8 cellular contexts compared by ENCODE assay signal in genomic region chr5:149452007-149452664, GRCh38.
DNase-seq lines count a peak whose midpoint lies in the region; ATAC-seq, FAIRE-seq and TF ChIP-seq lines count a peak whose summit lies in the region.

No MANE protein-coding gene starts in this region.

- FAIRE-seq in GM12892 (lab: Jason Lieb, UNC): no peak

- H3K9me3 ChIP-seq in HUES6 (ENCODE audit: control insufficient read depth, insufficient read depth, low read depth, low read length) (no peaks in the 10 kb centered on the region), body of pancreas (no peaks in the 10 kb centered on the region), stomach smooth muscle (ENCODE audit: control insufficient read depth in 2 of 2, low read length in 2 of 2) (no peaks in the 10 kb centered on the region)

- H3K27me3 ChIP-seq in HUES6 (ENCODE audit: control insufficient read depth, insufficient read depth, low read length) (no peaks in the 10 kb centered on the region), body of pancreas (no peaks in the 10 kb centered on the region), stomach smooth muscle (ENCODE audit: control insufficient read depth in 1 of 2, insufficient read depth in 2 of 2, low read length in 2 of 2) (no peaks in the 10 kb centered on the region)

- H3K36me3 ChIP-seq in HUES6 (ENCODE audit: control insufficient read depth, insufficient read depth, low read length) (no peaks in the 10 kb centered on the region), body of pancreas (replicated peaks in 1 of 2; ENCODE audit: insufficient read depth in 1 of 2, low read depth in 2 of 2) (no peaks in the 10 kb centered on the region), stomach smooth muscle (ENCODE audit: control insufficient read depth in 2 of 2, insufficient read depth in 2 of 2, low read length in 2 of 2) (no peaks in the 10 kb centered on the region)

- DNase-seq in body of pancreas (peak; percentile 46 to 72 (median 60)), kidney tubule cell (ENCODE audit: low spot score) (peak; percentile 96), GM12892 (ENCODE audit: insufficient read length) (no peak), NCI-H748 treated with DMSO at 0.1 percent for 48 hours (lab: John Stamatoyannopoulos, UW) (no peak), NCI-H146 treated with DMSO at 0.1 percent for 48 hours (lab: John Stamatoyannopoulos, UW; ENCODE audit: unreplicated experiment) (no peak)

- H3K4me1 ChIP-seq in HUES6 (ENCODE audit: control insufficient read depth, insufficient read depth, low read length) (peaks cover 36% of the 10 kb centered on the region), body of pancreas (peaks cover 40% of the 10 kb centered on the region), stomach smooth muscle (ENCODE audit: control insufficient read depth, insufficient read depth, low read length) (peaks cover 72% of the 10 kb centered on the region)

- H3K4me3 ChIP-seq in HUES6 (ENCODE audit: low read depth, low read length) (no peak overlapping the region), body of pancreas (no peak overlapping the region), stomach smooth muscle (ENCODE audit: low read length in 2 of 2) (no peak overlapping the region)

- intact Hi-C loops in body of pancreas (cut with DNase I): no loop called here

- 34 to 51% methylated on average over 10 to 11 of the region's 11 CpGs for WGBS in body of pancreas, 2 donors

- TF ChIP-seq POLR2A in body of pancreas (IDR thresholded peaks at IDR 0.05) (peak in 2 of 3 donors; percentile 20 to 41), GM12892 (IDR thresholded peaks at IDR 0.05; ENCODE audit: low read depth, low read length) (no peak)

- H3K27ac ChIP-seq in HUES6 (ENCODE audit: low read depth, low read length): peak overlapping the region; percentile 47; the same call in 1 of the 2 replicates
- H3K27ac ChIP-seq in body of pancreas: peak overlapping the region in 3 of 4 donors; percentile 65 to 70 (median 67)
- peak overlapping the region; percentile 94 for H3K27ac ChIP-seq in stomach smooth muscle (ENCODE audit: low read length)

- ATAC-seq in body of pancreas: peak; percentile 70
- no peak for ATAC-seq in GM18909 (IDR thresholded peaks at IDR 0.05; ENCODE audit: poor library complexity, unreplicated experiment)

- no peak for TF ChIP-seq CTCF in body of pancreas (IDR thresholded peaks at IDR 0.05)

- H3K9ac ChIP-seq in HUES6 (ENCODE audit: low read length) (peak overlapping the region; percentile 36), stomach smooth muscle (ENCODE audit: low read length in 2 of 2) (peak overlapping the region; percentile 69 to 72)

Comparison
In these comparisons a context has a peak if more than half of its experiments do, and no peak if none do; other contexts are left out.
1. DNase-seq: peak in body of pancreas (4 of 4) and kidney tubule cell (single experiment); none in GM12892 (single experiment), NCI-H748 treated with DMSO at 0.1 percent for 48 hours (single experiment) and NCI-H146 treated with DMSO at 0.1 percent for 48 hours (single experiment).
2. Peak in every context shown above with its lines, with median percentiles within 50 percentile points of each other: H3K27ac ChIP-seq.